ENCODE assay signal across 9 cellular contexts in genomic region chr12:68119724-68120211, GRCh38. TPM values are rescaled to one million over a fixed set of nuclear protein-coding genes. Genes with fewer than 3 reads are reported as not detected.
DNase-seq lines count a peak whose midpoint lies in the region; ATAC-seq, FAIRE-seq and TF ChIP-seq lines count a peak whose summit lies in the region.
"Had no signal": no experiment of that assay in that cellular context is flagged by ENCODE, and none has a peak within 500 bp of the region (broad histone marks: within the 10 kb centered on the region; RNA-seq: fewer than 3 reads in every experiment).

No MANE protein-coding gene starts in this region.

- no peak for TF ChIP-seq POLR2A in H54 (IDR thresholded peaks at IDR 0.05; ENCODE audit: low read depth, low read length)

- no peaks in the 10 kb centered on the region for H3K36me3 Mint-ChIP-seq in stimulated activated effector memory CD8-positive, alpha-beta T cell treated with anti-CD3 and anti-CD28 coated beads, Interleukin-12 subunit alpha, Interleukin-12 subunit beta, amount 100 ng/mL, for 72 hours

- H3K9me3 Mint-ChIP-seq in stimulated activated effector memory CD8-positive, alpha-beta T cell treated with anti-CD3 and anti-CD28 coated beads, Interleukin-12 subunit alpha, Interleukin-12 subunit beta, amount 100 ng/mL, for 72 hours: no peaks in the 10 kb centered on the region

- H3K4me1 Mint-ChIP-seq in stimulated activated effector memory CD8-positive, alpha-beta T cell treated with anti-CD3 and anti-CD28 coated beads, Interleukin-12 subunit alpha, Interleukin-12 subunit beta, amount 100 ng/mL, for 72 hours: peaks cover 44% of the 10 kb centered on the region

- no peak overlapping the region for H3K4me3 Mint-ChIP-seq in stimulated activated effector memory CD8-positive, alpha-beta T cell treated with anti-CD3 and anti-CD28 coated beads, Interleukin-12 subunit alpha, Interleukin-12 subunit beta, amount 100 ng/mL, for 72 hours

- H3K27ac Mint-ChIP-seq in stimulated activated effector memory CD8-positive, alpha-beta T cell treated with anti-CD3 and anti-CD28 coated beads, Interleukin-12 subunit alpha, Interleukin-12 subunit beta, amount 100 ng/mL, for 72 hours: no peak overlapping the region

- ATAC-seq in GM18511 (IDR thresholded peaks at IDR 0.05; ENCODE audit: unreplicated experiment): peak; percentile 96
- peak; percentile 87 for ATAC-seq in stimulated activated effector memory CD8-positive, alpha-beta T cell treated with anti-CD3 and anti-CD28 coated beads, Interleukin-12 subunit alpha, Interleukin-12 subunit beta, amount 100 ng/mL, for 72 hours

- no peak for DNase-seq in H54 (ENCODE audit: insufficient read length, low spot score)
- peak; percentile 82 for DNase-seq in NCI-H2171 treated with DMSO at 0.1 percent for 48 hours (lab: John Stamatoyannopoulos, UW)
- DNase-seq in activated naive CD4-positive, alpha-beta T cell treated with anti-CD3 and anti-CD28 coated beads, Interleukin-2, amount 50 U/mL, for 16 hours: peak; percentile 60
- peak; percentile 56 to 89 for DNase-seq in stimulated activated effector memory CD8-positive, alpha-beta T cell treated with anti-CD3 and anti-CD28 coated beads, Interleukin-12 subunit alpha, Interleukin-12 subunit beta, amount 100 ng/mL, for 72 hours (ENCODE audit: low spot score in 2 of 2)
- DNase-seq in AG20443 (ENCODE audit: low spot score): no peak
- no peak for DNase-seq in cerebellum (ENCODE audit: low spot score)
- DNase-seq in UCSD-AML1 (lab: John Stamatoyannopoulos, UW; ENCODE audit: unreplicated experiment): no peak

- peak; percentile 6 for FAIRE-seq in H54 (lab: Jason Lieb, UNC)

RNA-seq across cellular contexts. Expression of gene IFNG, which starts 39.8 kb away (rescaled TPM):
- total RNA-seq in cerebellum: not detected
- total RNA-seq: skeletal muscle tissue had no signal

Comparison
In these comparisons a context has a peak if more than half of its experiments do, and no peak if none do; other contexts are left out.
1. DNase-seq: peak in NCI-H2171 treated with DMSO at 0.1 percent for 48 hours (single experiment), activated naive CD4-positive, alpha-beta T cell treated with anti-CD3 and anti-CD28 coated beads, Interleukin-2, amount 50 U/mL, for 16 hours (single experiment) and stimulated activated effector memory CD8-positive, alpha-beta T cell treated with anti-CD3 and anti-CD28 coated beads, Interleukin-12 subunit alpha, Interleukin-12 subunit beta, amount 100 ng/mL, for 72 hours (2 of 2); none in H54 (single experiment), AG20443 (single experiment), cerebellum (single experiment) and UCSD-AML1 (single experiment).